2 cellular contexts compared by ENCODE assay signal in genomic region chr4:5372198-5372597, GRCh38.
TF ChIP-seq lines count a peak whose summit lies in the region.

No MANE protein-coding gene starts in this region.

TF ChIP-seq in A549, 52 proteins besides CTCF, POLR2A, EP300 and RAD21 (continued from another document):
- TF ChIP-seq ZSCAN20 (CRISPR knock-in tag; IDR thresholded peaks at IDR 0.05) (no peak), CBX8 (IDR thresholded peaks at IDR 0.05) (no peak), RCOR1 (IDR thresholded peaks at IDR 0.05; ENCODE audit: low read depth, low read length) (no peak)
- TF ChIP-seq, protein P1, sequence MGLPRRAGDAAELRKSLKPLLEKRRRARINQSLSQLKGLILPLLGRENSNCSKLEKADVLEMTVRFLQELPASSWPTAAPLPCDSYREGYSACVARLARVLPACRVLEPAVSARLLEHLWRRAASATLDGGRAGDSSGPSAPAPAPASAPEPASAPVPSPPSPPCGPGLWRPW (IDR thresholded peaks at IDR 0.05), result no peak

TF ChIP-seq in IMR-90, 13 proteins besides CTCF, POLR2A, EP300 and RAD21 (continued from another document):
- TF ChIP-seq RCOR1 (IDR thresholded peaks at IDR 0.05; ENCODE audit: insufficient replicate concordance, low read length) (no peak), MXI1 (IDR thresholded peaks at IDR 0.05; ENCODE audit: borderline replicate concordance, low read depth, low read length) (no peak)
